1 cellular context compared by ENCODE assay signal in genomic region chr17:28726912-28727726, GRCh38.
TF ChIP-seq lines count a peak whose summit lies in the region.

No MANE protein-coding gene starts in this region.

TF ChIP-seq in HEK293, 187 proteins besides CTCF, POLR2A, EP300 and RAD21 (continued from another document and continues in another):
- TF ChIP-seq ZBTB44 (tag by site-specific recombination; IDR thresholded peaks at IDR 0.05) = peak; percentile 5; the same call in 1 of the 2 replicates
- TF ChIP-seq ZNF843 (tag by site-specific recombination; IDR thresholded peaks at IDR 0.05) = 0 out of 2 replicates have a peak, but pooled peaks have one; percentile 17
- TF ChIP-seq ZNF398 (tag by site-specific recombination; IDR thresholded peaks at IDR 0.05) = peak; percentile 97
- peak; percentile 84 for TF ChIP-seq KLF10 (tag by site-specific recombination; IDR thresholded peaks at IDR 0.05)
- no peak for TF ChIP-seq ZNF16 (tag by site-specific recombination; IDR thresholded peaks at IDR 0.05; ENCODE audit: low read depth)
- TF ChIP-seq ZNF354C (tag by site-specific recombination; IDR thresholded peaks at IDR 0.05; ENCODE audit: borderline replicate concordance, low read depth) = no peak
- 0 out of 2 replicates have a peak, but pooled peaks have one; percentile 2 for TF ChIP-seq ZNF121 (tag by site-specific recombination; IDR thresholded peaks at IDR 0.05)
- no peak for TF ChIP-seq ZNF26 (tag by site-specific recombination; IDR thresholded peaks at IDR 0.05)
- TF ChIP-seq ZNF324 (tag by site-specific recombination; IDR thresholded peaks at IDR 0.05) = 0 out of 2 replicates have a peak, but pooled peaks have one; percentile 29
- peak; percentile 30; the same call in 1 of the 2 replicates for TF ChIP-seq SP3 (tag by site-specific recombination; IDR thresholded peaks at IDR 0.05)
- no peak for TF ChIP-seq ZNF514 (tag by site-specific recombination; IDR thresholded peaks at IDR 0.05)
- no peak for TF ChIP-seq ZNF155 (tag by site-specific recombination; IDR thresholded peaks at IDR 0.05)
- TF ChIP-seq ZSCAN16 (tag by site-specific recombination; IDR thresholded peaks at IDR 0.05) = peak; percentile 12; the same call in 1 of the 2 replicates
- no peak for TF ChIP-seq EGR2 (tag by site-specific recombination; IDR thresholded peaks at IDR 0.05; ENCODE audit: low read depth)
- peak; percentile 12; the same call in 1 of the 2 replicates for TF ChIP-seq ZBTB7A (tag by site-specific recombination; IDR thresholded peaks at IDR 0.05; ENCODE audit: low read depth)
- peak; percentile 98 for TF ChIP-seq PRDM1 (tag by site-specific recombination; IDR thresholded peaks at IDR 0.05)
- TF ChIP-seq ZNF76 (tag by site-specific recombination; IDR thresholded peaks at IDR 0.05; ENCODE audit: borderline replicate concordance, low read depth) = peak; percentile 10; the same call in 1 of the 2 replicates
- TF ChIP-seq KLF16 (tag by site-specific recombination; IDR thresholded peaks at IDR 0.05) = no peak
- peak; percentile 60; the same call in 1 of the 2 replicates for TF ChIP-seq SP7 (tag by site-specific recombination; IDR thresholded peaks at IDR 0.05)
- TF ChIP-seq ZNF768 (tag by site-specific recombination; IDR thresholded peaks at IDR 0.05) = no peak
- no peak for TF ChIP-seq SCRT1 (tag by site-specific recombination; IDR thresholded peaks at IDR 0.05; ENCODE audit: borderline replicate concordance)
- no peak for TF ChIP-seq ZNF626 (tag by site-specific recombination; IDR thresholded peaks at IDR 0.05)
- TF ChIP-seq ZNF18 (tag by site-specific recombination; IDR thresholded peaks at IDR 0.05) = peak; percentile 86
- peak; percentile 44 for TF ChIP-seq ZNF449 (tag by site-specific recombination; IDR thresholded peaks at IDR 0.05)
- TF ChIP-seq TRIM28 (IDR thresholded peaks at IDR 0.05; ENCODE audit: borderline replicate concordance, low read length) = 0 out of 2 replicates have a peak, but pooled peaks have one; percentile 42
- TF ChIP-seq ZNF518A (tag by site-specific recombination; conservative IDR thresholded peaks at IDR 0.05; ENCODE audit: low read depth) = no peak
- TF ChIP-seq WT1 (tag by site-specific recombination; IDR thresholded peaks at IDR 0.05) = peak; percentile 77
- no peak for TF ChIP-seq ZNF623 (tag by site-specific recombination; IDR thresholded peaks at IDR 0.05)
- 0 out of 2 replicates have a peak, but pooled peaks have one; percentile 18 for TF ChIP-seq GLI4 (tag by site-specific recombination; IDR thresholded peaks at IDR 0.05)
- TF ChIP-seq ZNF777 (tag by site-specific recombination; IDR thresholded peaks at IDR 0.05; ENCODE audit: borderline replicate concordance) = no peak
- peak; percentile 58 for TF ChIP-seq ZFHX2 (tag by site-specific recombination; conservative IDR thresholded peaks at IDR 0.05)
- peak; percentile 88 for TF ChIP-seq ZNF580 (tag by site-specific recombination; IDR thresholded peaks at IDR 0.05)
- peak; percentile 90 for TF ChIP-seq ZBTB6 (tag by site-specific recombination; IDR thresholded peaks at IDR 0.05)
- TF ChIP-seq ZBTB10 (tag by site-specific recombination; IDR thresholded peaks at IDR 0.05) = peak; percentile 88
- peak; percentile 83 for TF ChIP-seq KLF17 (tag by site-specific recombination; IDR thresholded peaks at IDR 0.05)
- TF ChIP-seq ZNF394 (tag by site-specific recombination; IDR thresholded peaks at IDR 0.05; ENCODE audit: borderline replicate concordance) = peak; percentile 100
- TF ChIP-seq ZNF600 (tag by site-specific recombination; IDR thresholded peaks at IDR 0.05) = peak; percentile 10; the same call in 1 of the 2 replicates
- TF ChIP-seq ZNF132 (tag by site-specific recombination; IDR thresholded peaks at IDR 0.05; ENCODE audit: borderline replicate concordance) = no peak
- TF ChIP-seq ZNF707 (tag by site-specific recombination; IDR thresholded peaks at IDR 0.05) = no peak
